Comparison of ENCODE assay signal across 1 cellular context in genomic region chr19:10896851-10897526, GRCh38.
TF ChIP-seq lines count a peak whose summit lies in the region.

No MANE protein-coding gene starts in this region.

TF ChIP-seq in K562, 482 proteins besides CTCF, POLR2A, EP300 and RAD21:
- peak; percentile 63; the same call in 1 of the 2 replicates for TF ChIP-seq SMARCA5 (IDR thresholded peaks at IDR 0.05)
- no peak for TF ChIP-seq ZNF23 (CRISPR knock-in tag; IDR thresholded peaks at IDR 0.05)
- TF ChIP-seq ZNF232 (CRISPR knock-in tag; IDR thresholded peaks at IDR 0.05): no peak
- TF ChIP-seq KDM1A (IDR thresholded peaks at IDR 0.05): peak; percentile 60 to 71; a peak in 3 of 4 replicates
- 0 out of 2 replicates have a peak, but pooled peaks have one; percentile 16 for TF ChIP-seq TOE1 (IDR thresholded peaks at IDR 0.05; ENCODE audit: borderline replicate concordance)
- no peak for TF ChIP-seq TOE1 (CRISPR knock-in tag; IDR thresholded peaks at IDR 0.05; ENCODE audit: borderline replicate concordance, low read depth)
- TF ChIP-seq RCOR1 (IDR thresholded peaks at IDR 0.05; ENCODE audit: borderline replicate concordance in 1 of 2, low read depth in 2 of 2, low read length in 2 of 2): peak in 1 of 2 experiments; percentile 28; a peak in 1 of 4 replicates
- no peak for TF ChIP-seq MEF2A (IDR thresholded peaks at IDR 0.05; ENCODE audit: control insufficient read depth, low read depth, low read length)
- 0 out of 2 replicates have a peak, but pooled peaks have one; percentile 42 for TF ChIP-seq HDAC2 (IDR thresholded peaks at IDR 0.05)
- TF ChIP-seq CAMTA2 (CRISPR knock-in tag; conservative IDR thresholded peaks at IDR 0.05): no peak
- no peak for TF ChIP-seq HEY1 (CRISPR knock-in tag; IDR thresholded peaks at IDR 0.05; ENCODE audit: borderline replicate concordance)
- TF ChIP-seq RBM25 (IDR thresholded peaks at IDR 0.05; ENCODE audit: low read depth, low read length, severe bottlenecking): peak; percentile 78
- TF ChIP-seq ZFP36 (IDR thresholded peaks at IDR 0.05; ENCODE audit: low read depth, low read length, partially characterized antibody): peak; percentile 85
- TF ChIP-seq MNT (conservative IDR thresholded peaks at IDR 0.05): no peak
- no peak for TF ChIP-seq EHMT2 (IDR thresholded peaks at IDR 0.05)
- peak; percentile 76 for TF ChIP-seq TFE3 (CRISPR knock-in tag; IDR thresholded peaks at IDR 0.05)
- 0 out of 2 replicates have a peak, but pooled peaks have one; percentile 12 for TF ChIP-seq USF1 (CRISPR knock-in tag; IDR thresholded peaks at IDR 0.05)
- peak; percentile 94 for TF ChIP-seq BCOR (IDR thresholded peaks at IDR 0.05)
- TF ChIP-seq MAFK (IDR thresholded peaks at IDR 0.05; ENCODE audit: low read length): no peak
